ENCODE assay signal across 8 cellular contexts in genomic region chr11:118194835-118195627, GRCh38. TPM values are rescaled to one million over a fixed set of nuclear protein-coding genes. Genes with fewer than 3 reads are reported as not detected.
DNase-seq lines count a peak whose midpoint lies in the region; ATAC-seq and TF ChIP-seq lines count a peak whose summit lies in the region.

No MANE protein-coding gene starts in this region.

- intact Hi-C loops in posterior vena cava (cut with DNase I), result loop anchor here in 1 of 2 donors (5.0 kb wide), 1 partner anchor 157 kb away; no protein-coding TSS in a partner anchor

- H3K36me3 Mint-ChIP-seq in nephron progenitor cell (ENCODE audit: low read depth), result no peaks in the 10 kb centered on the region

- no peaks in the 10 kb centered on the region for H3K36me3 ChIP-seq in Peyer's patch
- H3K36me3 ChIP-seq in SJCRH30, result no peaks in the 10 kb centered on the region

- H3K4me3 Mint-ChIP-seq in nephron progenitor cell, result no peak overlapping the region

- no peak for TF ChIP-seq POLR2A in Peyer's patch (IDR thresholded peaks at IDR 0.05)

- H3K27ac Mint-ChIP-seq in nephron progenitor cell, result no peak overlapping the region

- H3K4me1 ChIP-seq in Peyer's patch (peaks cover 0 to 26% (median 0%) of the 10 kb centered on the region in 4 donors), foreskin keratinocyte (peaks cover 4% of the 10 kb centered on the region), SJCRH30 (no peaks in the 10 kb centered on the region)

- ATAC-seq in foreskin keratinocyte (peak; percentile 94), GM21423 (IDR thresholded peaks at IDR 0.05; ENCODE audit: unreplicated experiment) (no peak)

- in situ Hi-C loops in G401 (cut with HindIII; ENCODE audit: low sequenced_read_pairs), result no loop called here

- no peak for TF ChIP-seq CTCF in Peyer's patch (IDR thresholded peaks at IDR 0.05)
- no peak for TF ChIP-seq CTCF in foreskin keratinocyte (conservative IDR thresholded peaks at IDR 0.05)
- TF ChIP-seq CTCF in nephron progenitor cell (IDR thresholded peaks at IDR 0.05), result no peak

- H3K27ac ChIP-seq in Peyer's patch (peak overlapping the region in 2 of 4 donors; percentile 41 to 64), foreskin keratinocyte (peak overlapping the region; percentile 23), SJCRH30 (no peak overlapping the region)

- H3K4me3 ChIP-seq in Peyer's patch (no peak overlapping the region), SJCRH30 (no peak overlapping the region)

- DNase-seq in G401 (ENCODE audit: low spot score) (peak; percentile 67), Peyer's patch (peak in 2 of 3 donors; percentile 77 to 89), foreskin keratinocyte (peak; percentile 80 to 91), posterior vena cava (ENCODE audit: low spot score) (peak; percentile 90), SJCRH30 (no peak), nephron progenitor cell (no peak), hepatic stellate cell (ENCODE audit: low spot score) (no peak)

- H3K9me3 ChIP-seq in Peyer's patch, result peaks cover 0 to 2% (median 0%) of the 10 kb centered on the region in 4 donors
- H3K9me3 ChIP-seq in SJCRH30 (replicated peaks), result no peaks in the 10 kb centered on the region

- H3K27me3 ChIP-seq in Peyer's patch (no peaks in the 10 kb centered on the region), foreskin keratinocyte (peaks cover 6% of the 10 kb centered on the region), SJCRH30 (no peaks in the 10 kb centered on the region)

- peaks cover 15% of the 10 kb centered on the region for H3K27me3 Mint-ChIP-seq in nephron progenitor cell (ENCODE audit: low read depth, poor library complexity)

- peaks cover 24% of the 10 kb centered on the region for H3K9me3 Mint-ChIP-seq in nephron progenitor cell

- peaks cover 8% of the 10 kb centered on the region for H3K4me1 Mint-ChIP-seq in nephron progenitor cell

RNA-seq across cellular contexts. Expression of gene SCN2B, which starts 18.6 kb away (rescaled TPM):
- total RNA-seq in G401 (2014; rRNA removed; shearing (Covaris generic)), result 0.10 TPM in 1 of 2 replicates, not detected in the other
- total RNA-seq in Peyer's patch (under 1 TPM in 2 of 4 donors, not detected in 2; 0.13 to 0.38 TPM), foreskin keratinocyte (0.14 and 0.42 TPM in 2 replicates), posterior vena cava (1 to 10 TPM in 1 of 2 donors, under 1 TPM in 1; 0.14 to 1.4 TPM)
- polyA plus RNA-seq in foreskin keratinocyte, result 0.06 and 0.17 TPM in 2 replicates
- not detected in 2 replicates for total RNA-seq in SJCRH30 (2014; rRNA removed; shearing (Covaris generic))

RNA-seq across cellular contexts. Expression of gene JAML, which starts 29.8 kb away (rescaled TPM):
- total RNA-seq in G401 (2014; rRNA removed; shearing (Covaris generic)), result not detected in 2 replicates
- total RNA-seq in Peyer's patch (10 to 100 TPM in 3 of 4 donors, 1 to 10 TPM in 1; 7.5 to 83.3 (median 14.4) TPM), foreskin keratinocyte (not detected in 2 replicates), posterior vena cava (1 to 10 TPM; 3.8 to 7.0 TPM)
- polyA plus RNA-seq in foreskin keratinocyte, result not detected in 2 replicates
- not detected in 2 replicates for total RNA-seq in SJCRH30 (2014; rRNA removed; shearing (Covaris generic))

RNA-seq across cellular contexts. Expression of gene SCN4B, which starts 42.4 kb away (rescaled TPM):
- total RNA-seq in G401 (2014; rRNA removed; shearing (Covaris generic)), result not detected in 2 replicates
- total RNA-seq in Peyer's patch (1 to 10 TPM in 2 of 4 donors, under 1 TPM in 2; 0.35 to 8.3 (median 1.4) TPM), foreskin keratinocyte (3.1 and 4.9 TPM in 2 replicates), posterior vena cava (1 to 10 TPM; 3.5 to 9.8 TPM)
- polyA plus RNA-seq in foreskin keratinocyte, result 1.7 and 3.3 TPM in 2 replicates
- not detected in 2 replicates for total RNA-seq in SJCRH30 (2014; rRNA removed; shearing (Covaris generic))

RNA-seq across cellular contexts. Expression of gene MPZL3, which starts 57.1 kb away (rescaled TPM):
- not detected in 2 replicates for total RNA-seq in G401 (2014; rRNA removed; shearing (Covaris generic))
- total RNA-seq in Peyer's patch (10 to 100 TPM in 1 of 4 donors, 1 to 10 TPM in 2, under 1 TPM in 1; 0.83 to 15.4 (median 7.8) TPM), foreskin keratinocyte (9.8 and 11.5 TPM in 2 replicates), posterior vena cava (1 to 10 TPM in 1 of 2 donors, under 1 TPM in 1; 0.52 to 1.6 TPM)
- 4.2 and 4.3 TPM in 2 replicates for polyA plus RNA-seq in foreskin keratinocyte
- 0.10 and 0.12 TPM in 2 replicates for total RNA-seq in SJCRH30 (2014; rRNA removed; shearing (Covaris generic))

Comparison
In these comparisons a context has a peak if more than half of its experiments do, and no peak if none do; other contexts are left out.
1. DNase-seq: peak in G401 (single experiment), Peyer's patch (2 of 3), foreskin keratinocyte (2 of 2) and posterior vena cava (single experiment); none in SJCRH30 (0 of 2), nephron progenitor cell (single experiment) and hepatic stellate cell (single experiment).